Comparison of ENCODE assay signal across 1 cellular context in the genomic region with DNA sequence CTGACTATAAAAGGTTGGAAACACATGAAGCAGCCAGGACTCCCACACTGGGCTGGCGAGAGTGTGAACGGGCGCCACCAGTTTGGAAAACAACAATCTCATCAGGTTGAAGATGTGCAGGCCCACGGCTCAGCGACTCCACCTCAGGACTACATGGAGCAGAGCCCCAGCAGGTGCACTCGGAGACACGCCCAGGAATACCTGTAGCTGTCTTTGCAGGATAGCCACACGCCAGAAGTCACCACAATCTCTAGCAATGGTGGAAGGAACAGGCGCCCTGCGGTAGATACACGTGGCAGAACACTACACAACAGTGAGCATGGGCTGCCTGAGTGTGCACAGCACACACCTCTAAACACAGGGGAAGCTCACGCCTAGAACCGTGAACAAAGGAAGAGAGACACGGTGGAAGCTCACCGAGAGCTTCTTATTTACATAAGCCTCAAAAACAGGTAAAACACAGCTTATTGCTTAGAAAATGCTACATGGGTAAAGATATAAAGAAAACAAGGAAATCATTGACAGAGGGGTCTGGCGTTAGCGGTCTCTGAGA.
TF ChIP-seq lines count a peak whose summit lies in the region.

No MANE protein-coding gene starts in this region.

TF ChIP-seq in H1, 55 proteins besides CTCF, POLR2A, EP300 and RAD21:
- TF ChIP-seq SRF (IDR thresholded peaks at IDR 0.05; ENCODE audit: low read depth, low read length) (no peak), MAX (IDR thresholded peaks at IDR 0.05) (peak; percentile 19; the same call in 1 of the 2 replicates)
